Comparison of ENCODE assay signal across 1 cellular context in the genomic region with DNA sequence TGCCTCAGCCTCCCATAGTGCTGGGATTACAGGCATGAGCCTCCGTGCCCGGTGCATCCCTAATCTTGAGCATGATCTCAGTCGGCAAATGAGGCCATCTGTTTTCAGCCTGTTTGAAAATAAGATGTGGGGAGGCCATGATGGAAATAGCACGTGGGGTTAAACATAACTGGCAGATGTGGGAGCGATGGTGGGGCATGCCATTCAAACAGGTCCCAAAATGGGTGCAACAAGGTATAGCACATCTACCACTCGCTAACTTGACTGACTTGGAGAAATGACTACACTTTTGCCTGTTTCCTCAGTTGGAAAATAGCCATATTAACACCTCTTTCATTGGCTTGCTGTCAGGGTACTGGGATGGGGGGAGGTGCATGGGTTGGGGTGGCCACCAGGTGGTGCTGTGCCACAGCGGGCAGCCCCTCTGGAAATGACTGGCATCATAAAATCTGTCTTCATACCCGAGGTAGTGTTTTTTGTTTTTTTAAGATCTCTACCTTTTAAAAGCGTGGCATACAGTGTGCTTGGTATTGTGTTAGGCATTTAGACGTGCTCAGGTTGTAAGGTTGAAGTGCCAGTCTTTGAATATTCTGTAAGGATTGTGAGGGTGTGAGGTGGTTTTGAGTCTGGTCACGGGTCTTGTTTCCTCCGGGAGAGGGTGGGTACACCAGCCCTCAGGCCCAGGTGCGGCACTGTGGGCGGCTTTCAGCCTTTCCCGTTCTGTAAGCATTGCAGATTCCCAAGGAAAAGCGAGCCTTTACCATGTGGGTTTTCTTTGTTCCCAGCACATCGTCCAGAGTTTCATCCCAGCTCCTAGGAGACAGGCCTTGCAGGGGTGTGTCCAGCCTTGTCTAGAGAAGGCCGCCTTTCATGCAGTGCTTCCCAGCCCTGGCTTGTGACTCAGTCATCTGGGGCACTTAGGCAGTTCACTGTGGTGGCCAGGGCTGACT.
TF ChIP-seq lines count a peak whose summit lies in the region.

No MANE protein-coding gene starts in this region.

TF ChIP-seq in HepG2, 621 proteins besides CTCF, POLR2A, EP300 and RAD21 (continued from another document and continues in another):
- TF ChIP-seq TEAD3 (CRISPR knock-in tag; optimal IDR thresholded peaks at IDR 0.05; ENCODE audit: borderline replicate concordance) (no peak), SNAPC2 (CRISPR knock-in tag; IDR thresholded peaks at IDR 0.05) (no peak), ZSCAN29 (CRISPR knock-in tag; conservative IDR thresholded peaks at IDR 0.05) (no peak), PITX1 (CRISPR knock-in tag; IDR thresholded peaks at IDR 0.05) (no peak), SNRNP70 (IDR thresholded peaks at IDR 0.05; ENCODE audit: low read depth, low read length) (no peak), ZC3H13 (CRISPR knock-in tag; IDR thresholded peaks at IDR 0.05) (no peak), NCOA2 (CRISPR knock-in tag; IDR thresholded peaks at IDR 0.05) (no peak; the same call in 1 of the 2 replicates), ZBTB20 (CRISPR knock-in tag; IDR thresholded peaks at IDR 0.05; ENCODE audit: borderline replicate concordance, low read depth) (no peak), ATF1 (CRISPR knock-in tag; IDR thresholded peaks at IDR 0.05) (no peak), ZNF879 (CRISPR knock-in tag; IDR thresholded peaks at IDR 0.05) (no peak), ZFP41 (CRISPR knock-in tag; IDR thresholded peaks at IDR 0.05; ENCODE audit: borderline replicate concordance) (no peak), XRCC5 (optimal IDR thresholded peaks at IDR 0.05; ENCODE audit: low read length) (peak; percentile 98), TBX3 (IDR thresholded peaks at IDR 0.05; ENCODE audit: borderline replicate concordance) (peak; percentile 66), SP5 (CRISPR knock-in tag; IDR thresholded peaks at IDR 0.05; ENCODE audit: borderline replicate concordance, low read depth) (no peak), FOSL2 (CRISPR knock-in tag; IDR thresholded peaks at IDR 0.05) (no peak), MEF2D (CRISPR knock-in tag; IDR thresholded peaks at IDR 0.05) (no peak)
- TF ChIP-seq, protein P1, sequence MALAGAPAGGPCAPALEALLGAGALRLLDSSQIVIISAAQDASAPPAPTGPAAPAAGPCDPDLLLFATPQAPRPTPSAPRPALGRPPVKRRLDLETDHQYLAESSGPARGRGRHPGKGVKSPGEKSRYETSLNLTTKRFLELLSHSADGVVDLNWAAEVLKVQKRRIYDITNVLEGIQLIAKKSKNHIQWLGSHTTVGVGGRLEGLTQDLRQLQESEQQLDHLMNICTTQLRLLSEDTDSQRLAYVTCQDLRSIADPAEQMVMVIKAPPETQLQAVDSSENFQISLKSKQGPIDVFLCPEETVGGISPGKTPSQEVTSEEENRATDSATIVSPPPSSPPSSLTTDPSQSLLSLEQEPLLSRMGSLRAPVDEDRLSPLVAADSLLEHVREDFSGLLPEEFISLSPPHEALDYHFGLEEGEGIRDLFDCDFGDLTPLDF (CRISPR knock-in tag; IDR thresholded peaks at IDR 0.05), result no peak
- TF ChIP-seq, protein P2, sequence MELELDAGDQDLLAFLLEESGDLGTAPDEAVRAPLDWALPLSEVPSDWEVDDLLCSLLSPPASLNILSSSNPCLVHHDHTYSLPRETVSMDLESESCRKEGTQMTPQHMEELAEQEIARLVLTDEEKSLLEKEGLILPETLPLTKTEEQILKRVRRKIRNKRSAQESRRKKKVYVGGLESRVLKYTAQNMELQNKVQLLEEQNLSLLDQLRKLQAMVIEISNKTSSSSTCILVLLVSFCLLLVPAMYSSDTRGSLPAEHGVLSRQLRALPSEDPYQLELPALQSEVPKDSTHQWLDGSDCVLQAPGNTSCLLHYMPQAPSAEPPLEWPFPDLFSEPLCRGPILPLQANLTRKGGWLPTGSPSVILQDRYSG (CRISPR knock-in tag; IDR thresholded peaks at IDR 0.05), result no peak
- TF ChIP-seq, protein P3, sequence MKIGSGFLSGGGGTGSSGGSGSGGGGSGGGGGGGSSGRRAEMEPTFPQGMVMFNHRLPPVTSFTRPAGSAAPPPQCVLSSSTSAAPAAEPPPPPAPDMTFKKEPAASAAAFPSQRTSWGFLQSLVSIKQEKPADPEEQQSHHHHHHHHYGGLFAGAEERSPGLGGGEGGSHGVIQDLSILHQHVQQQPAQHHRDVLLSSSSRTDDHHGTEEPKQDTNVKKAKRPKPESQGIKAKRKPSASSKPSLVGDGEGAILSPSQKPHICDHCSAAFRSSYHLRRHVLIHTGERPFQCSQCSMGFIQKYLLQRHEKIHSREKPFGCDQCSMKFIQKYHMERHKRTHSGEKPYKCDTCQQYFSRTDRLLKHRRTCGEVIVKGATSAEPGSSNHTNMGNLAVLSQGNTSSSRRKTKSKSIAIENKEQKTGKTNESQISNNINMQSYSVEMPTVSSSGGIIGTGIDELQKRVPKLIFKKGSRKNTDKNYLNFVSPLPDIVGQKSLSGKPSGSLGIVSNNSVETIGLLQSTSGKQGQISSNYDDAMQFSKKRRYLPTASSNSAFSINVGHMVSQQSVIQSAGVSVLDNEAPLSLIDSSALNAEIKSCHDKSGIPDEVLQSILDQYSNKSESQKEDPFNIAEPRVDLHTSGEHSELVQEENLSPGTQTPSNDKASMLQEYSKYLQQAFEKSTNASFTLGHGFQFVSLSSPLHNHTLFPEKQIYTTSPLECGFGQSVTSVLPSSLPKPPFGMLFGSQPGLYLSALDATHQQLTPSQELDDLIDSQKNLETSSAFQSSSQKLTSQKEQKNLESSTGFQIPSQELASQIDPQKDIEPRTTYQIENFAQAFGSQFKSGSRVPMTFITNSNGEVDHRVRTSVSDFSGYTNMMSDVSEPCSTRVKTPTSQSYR (CRISPR knock-in tag; IDR thresholded peaks at IDR 0.05; ENCODE audit: borderline replicate concordance), result peak; percentile 72; the same call in 1 of the 2 replicates
- TF ChIP-seq, protein P4, sequence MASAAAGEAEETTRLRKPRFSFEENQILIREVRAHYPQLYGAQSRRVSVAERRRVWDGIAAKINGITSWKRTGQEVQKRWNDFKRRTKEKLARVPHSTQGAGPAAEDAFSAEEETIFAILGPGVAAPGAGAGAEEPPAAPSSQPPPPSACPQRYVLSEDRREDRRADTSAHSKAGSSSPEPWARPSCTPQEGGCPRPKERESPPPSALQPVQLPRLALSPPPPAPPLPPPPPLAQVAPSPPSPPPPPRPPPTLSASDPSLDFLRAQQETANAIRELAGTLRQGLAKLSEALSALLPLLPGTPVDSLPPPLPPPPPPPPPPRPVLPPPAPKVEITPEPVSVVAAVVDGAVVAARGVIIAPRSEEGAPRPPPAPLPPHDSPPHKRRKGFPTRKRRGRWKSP (CRISPR knock-in tag; IDR thresholded peaks at IDR 0.05), result no peak
- TF ChIP-seq, protein P5, sequence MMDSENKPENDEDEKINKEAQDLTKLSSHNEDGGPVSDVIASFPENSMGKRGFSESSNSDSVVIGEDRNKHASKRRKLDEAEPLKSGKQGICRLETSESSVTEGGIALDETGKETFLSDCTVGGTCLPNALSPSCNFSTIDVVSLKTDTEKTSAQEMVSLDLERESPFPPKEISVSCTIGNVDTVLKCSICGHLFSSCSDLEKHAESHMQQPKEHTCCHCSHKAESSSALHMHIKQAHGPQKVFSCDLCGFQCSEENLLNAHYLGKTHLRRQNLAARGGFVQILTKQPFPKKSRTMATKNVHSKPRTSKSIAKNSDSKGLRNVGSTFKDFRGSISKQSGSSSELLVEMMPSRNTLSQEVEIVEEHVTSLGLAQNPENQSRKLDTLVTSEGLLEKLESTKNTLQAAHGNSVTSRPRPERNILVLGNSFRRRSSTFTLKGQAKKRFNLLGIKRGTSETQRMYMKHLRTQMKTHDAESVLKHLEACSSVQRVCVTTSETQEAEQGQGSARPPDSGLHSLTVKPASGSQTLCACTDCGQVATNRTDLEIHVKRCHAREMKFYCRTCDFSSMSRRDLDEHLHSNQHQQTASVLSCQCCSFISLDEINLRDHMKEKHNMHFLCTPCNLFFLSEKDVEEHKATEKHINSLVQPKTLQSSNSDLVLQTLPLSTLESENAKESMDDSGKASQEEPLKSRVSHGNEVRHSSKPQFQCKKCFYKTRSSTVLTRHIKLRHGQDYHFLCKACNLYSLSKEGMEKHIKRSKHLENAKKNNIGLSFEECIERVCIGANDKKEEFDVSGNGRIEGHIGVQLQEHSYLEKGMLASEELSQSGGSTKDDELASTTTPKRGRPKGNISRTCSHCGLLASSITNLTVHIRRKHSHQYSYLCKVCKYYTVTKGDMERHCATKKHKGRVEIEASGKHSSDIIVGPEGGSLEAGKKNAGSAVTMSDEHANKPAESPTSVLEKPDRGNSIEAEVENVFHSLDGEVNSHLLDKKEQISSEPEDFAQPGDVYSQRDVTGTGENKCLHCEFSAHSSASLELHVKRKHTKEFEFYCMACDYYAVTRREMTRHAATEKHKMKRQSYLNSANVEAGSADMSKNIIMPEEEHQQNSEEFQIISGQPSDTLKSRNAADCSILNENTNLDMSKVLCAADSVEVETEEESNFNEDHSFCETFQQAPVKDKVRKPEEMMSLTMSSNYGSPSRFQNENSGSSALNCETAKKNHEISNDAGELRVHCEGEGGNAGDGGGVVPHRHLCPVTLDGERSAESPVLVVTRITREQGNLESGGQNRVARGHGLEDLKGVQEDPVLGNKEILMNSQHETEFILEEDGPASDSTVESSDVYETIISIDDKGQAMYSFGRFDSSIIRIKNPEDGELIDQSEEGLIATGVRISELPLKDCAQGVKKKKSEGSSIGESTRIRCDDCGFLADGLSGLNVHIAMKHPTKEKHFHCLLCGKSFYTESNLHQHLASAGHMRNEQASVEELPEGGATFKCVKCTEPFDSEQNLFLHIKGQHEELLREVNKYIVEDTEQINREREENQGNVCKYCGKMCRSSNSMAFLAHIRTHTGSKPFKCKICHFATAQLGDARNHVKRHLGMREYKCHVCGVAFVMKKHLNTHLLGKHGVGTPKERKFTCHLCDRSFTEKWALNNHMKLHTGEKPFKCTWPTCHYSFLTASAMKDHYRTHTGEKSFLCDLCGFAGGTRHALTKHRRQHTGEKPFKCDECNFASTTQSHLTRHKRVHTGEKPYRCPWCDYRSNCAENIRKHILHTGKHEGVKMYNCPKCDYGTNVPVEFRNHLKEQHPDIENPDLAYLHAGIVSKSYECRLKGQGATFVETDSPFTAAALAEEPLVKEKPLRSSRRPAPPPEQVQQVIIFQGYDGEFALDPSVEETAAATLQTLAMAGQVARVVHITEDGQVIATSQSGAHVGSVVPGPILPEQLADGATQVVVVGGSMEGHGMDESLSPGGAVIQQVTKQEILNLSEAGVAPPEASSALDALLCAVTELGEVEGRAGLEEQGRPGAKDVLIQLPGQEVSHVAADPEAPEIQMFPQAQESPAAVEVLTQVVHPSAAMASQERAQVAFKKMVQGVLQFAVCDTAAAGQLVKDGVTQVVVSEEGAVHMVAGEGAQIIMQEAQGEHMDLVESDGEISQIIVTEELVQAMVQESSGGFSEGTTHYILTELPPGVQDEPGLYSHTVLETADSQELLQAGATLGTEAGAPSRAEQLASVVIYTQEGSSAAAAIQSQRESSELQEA (CRISPR knock-in tag; IDR thresholded peaks at IDR 0.05; ENCODE audit: not compliant biosample characterization), result no peak
- TF ChIP-seq, protein P6, sequence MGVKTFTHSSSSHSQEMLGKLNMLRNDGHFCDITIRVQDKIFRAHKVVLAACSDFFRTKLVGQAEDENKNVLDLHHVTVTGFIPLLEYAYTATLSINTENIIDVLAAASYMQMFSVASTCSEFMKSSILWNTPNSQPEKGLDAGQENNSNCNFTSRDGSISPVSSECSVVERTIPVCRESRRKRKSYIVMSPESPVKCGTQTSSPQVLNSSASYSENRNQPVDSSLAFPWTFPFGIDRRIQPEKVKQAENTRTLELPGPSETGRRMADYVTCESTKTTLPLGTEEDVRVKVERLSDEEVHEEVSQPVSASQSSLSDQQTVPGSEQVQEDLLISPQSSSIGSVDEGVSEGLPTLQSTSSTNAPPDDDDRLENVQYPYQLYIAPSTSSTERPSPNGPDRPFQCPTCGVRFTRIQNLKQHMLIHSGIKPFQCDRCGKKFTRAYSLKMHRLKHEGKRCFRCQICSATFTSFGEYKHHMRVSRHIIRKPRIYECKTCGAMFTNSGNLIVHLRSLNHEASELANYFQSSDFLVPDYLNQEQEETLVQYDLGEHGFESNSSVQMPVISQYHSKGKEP (CRISPR knock-in tag; IDR thresholded peaks at IDR 0.05), result no peak
- TF ChIP-seq, protein P7, sequence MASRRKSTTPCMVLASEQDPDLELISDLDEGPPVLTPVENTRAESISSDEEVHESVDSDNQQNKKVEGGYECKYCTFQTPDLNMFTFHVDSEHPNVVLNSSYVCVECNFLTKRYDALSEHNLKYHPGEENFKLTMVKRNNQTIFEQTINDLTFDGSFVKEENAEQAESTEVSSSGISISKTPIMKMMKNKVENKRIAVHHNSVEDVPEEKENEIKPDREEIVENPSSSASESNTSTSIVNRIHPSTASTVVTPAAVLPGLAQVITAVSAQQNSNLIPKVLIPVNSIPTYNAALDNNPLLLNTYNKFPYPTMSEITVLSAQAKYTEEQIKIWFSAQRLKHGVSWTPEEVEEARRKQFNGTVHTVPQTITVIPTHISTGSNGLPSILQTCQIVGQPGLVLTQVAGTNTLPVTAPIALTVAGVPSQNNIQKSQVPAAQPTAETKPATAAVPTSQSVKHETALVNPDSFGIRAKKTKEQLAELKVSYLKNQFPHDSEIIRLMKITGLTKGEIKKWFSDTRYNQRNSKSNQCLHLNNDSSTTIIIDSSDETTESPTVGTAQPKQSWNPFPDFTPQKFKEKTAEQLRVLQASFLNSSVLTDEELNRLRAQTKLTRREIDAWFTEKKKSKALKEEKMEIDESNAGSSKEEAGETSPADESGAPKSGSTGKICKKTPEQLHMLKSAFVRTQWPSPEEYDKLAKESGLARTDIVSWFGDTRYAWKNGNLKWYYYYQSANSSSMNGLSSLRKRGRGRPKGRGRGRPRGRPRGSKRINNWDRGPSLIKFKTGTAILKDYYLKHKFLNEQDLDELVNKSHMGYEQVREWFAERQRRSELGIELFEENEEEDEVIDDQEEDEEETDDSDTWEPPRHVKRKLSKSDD (CRISPR knock-in tag; IDR thresholded peaks at IDR 0.05; ENCODE audit: low read depth), result no peak
- TF ChIP-seq, protein P8, sequence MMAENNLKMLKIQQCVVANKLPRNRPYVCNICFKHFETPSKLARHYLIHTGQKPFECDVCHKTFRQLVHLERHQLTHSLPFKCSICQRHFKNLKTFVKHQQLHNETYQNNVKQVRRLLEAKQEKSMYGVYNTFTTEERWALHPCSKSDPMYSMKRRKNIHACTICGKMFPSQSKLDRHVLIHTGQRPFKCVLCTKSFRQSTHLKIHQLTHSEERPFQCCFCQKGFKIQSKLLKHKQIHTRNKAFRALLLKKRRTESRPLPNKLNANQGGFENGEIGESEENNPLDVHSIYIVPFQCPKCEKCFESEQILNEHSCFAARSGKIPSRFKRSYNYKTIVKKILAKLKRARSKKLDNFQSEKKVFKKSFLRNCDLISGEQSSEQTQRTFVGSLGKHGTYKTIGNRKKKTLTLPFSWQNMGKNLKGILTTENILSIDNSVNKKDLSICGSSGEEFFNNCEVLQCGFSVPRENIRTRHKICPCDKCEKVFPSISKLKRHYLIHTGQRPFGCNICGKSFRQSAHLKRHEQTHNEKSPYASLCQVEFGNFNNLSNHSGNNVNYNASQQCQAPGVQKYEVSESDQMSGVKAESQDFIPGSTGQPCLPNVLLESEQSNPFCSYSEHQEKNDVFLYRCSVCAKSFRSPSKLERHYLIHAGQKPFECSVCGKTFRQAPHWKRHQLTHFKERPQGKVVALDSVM (CRISPR knock-in tag; IDR thresholded peaks at IDR 0.05), result no peak
- TF ChIP-seq, protein P9, sequence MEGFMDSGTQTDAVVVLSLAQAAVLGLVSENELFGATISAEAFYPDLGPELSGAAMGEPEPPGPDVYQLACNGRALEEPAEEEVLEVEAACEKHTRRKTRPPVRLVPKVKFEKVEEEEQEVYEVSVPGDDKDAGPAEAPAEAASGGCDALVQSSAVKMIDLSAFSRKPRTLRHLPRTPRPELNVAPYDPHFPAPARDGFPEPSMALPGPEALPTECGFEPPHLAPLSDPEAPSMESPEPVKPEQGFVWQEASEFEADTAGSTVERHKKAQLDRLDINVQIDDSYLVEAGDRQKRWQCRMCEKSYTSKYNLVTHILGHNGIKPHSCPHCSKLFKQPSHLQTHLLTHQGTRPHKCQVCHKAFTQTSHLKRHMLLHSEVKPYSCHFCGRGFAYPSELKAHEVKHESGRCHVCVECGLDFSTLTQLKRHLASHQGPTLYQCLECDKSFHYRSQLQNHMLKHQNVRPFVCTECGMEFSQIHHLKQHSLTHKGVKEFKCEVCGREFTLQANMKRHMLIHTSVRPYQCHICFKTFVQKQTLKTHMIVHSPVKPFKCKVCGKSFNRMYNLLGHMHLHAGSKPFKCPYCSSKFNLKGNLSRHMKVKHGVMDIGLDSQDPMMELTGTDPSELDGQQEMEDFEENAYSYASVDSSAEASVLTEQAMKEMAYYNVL (CRISPR knock-in tag; IDR thresholded peaks at IDR 0.05; ENCODE audit: borderline replicate concordance), result 0 out of 2 replicates have a peak, but pooled peaks have one; percentile 41
